ENCODE assay signal across 15 cellular contexts in genomic region chr17:66465701-66466100, GRCh38.
DNase-seq lines count a peak whose midpoint lies in the region; ATAC-seq, FAIRE-seq and TF ChIP-seq lines count a peak whose summit lies in the region.
"Had no signal": no experiment of that assay in that cellular context is flagged by ENCODE, and none has a peak within 500 bp of the region (broad histone marks: within the 10 kb centered on the region; RNA-seq: fewer than 3 reads in every experiment).

No MANE protein-coding gene starts in this region.

- no peaks in the 10 kb centered on the region for H4K20me1 ChIP-seq in PC-3 (ENCODE audit: low read length)
- no peaks in the 10 kb centered on the region for H4K20me1 ChIP-seq in K562 (replicated peaks; ENCODE audit: control insufficient read depth, insufficient read depth, low read length)

- CTCF ChIA-PET in activated CD8-positive, alpha-beta memory T cell treated with anti-CD3 and anti-CD28 coated beads, Interleukin-2, amount 10 ng/mL, durations not matched to agents 7 days and 5 days (lab: Charles Lee), result interaction anchor here (0.8 to 1.1 kb wide), 2 partner anchors 101 to 102 kb away, joined by 3 to 4 read pairs; no protein-coding TSS in a partner anchor
- CTCF ChIA-PET in PC-3 (lab: Charles Lee), result no interaction called here
- CTCF ChIA-PET in K562 (lab: Yijun Ruan, JAX; ENCODE audit: low intra/inter-chr PET ratio), result no interaction called here

- peak; percentile 11 for FAIRE-seq in K562 (lab: Jason Lieb, UNC)
- FAIRE-seq: colon had no signal

- H2AFZ ChIP-seq in PC-3 (ENCODE audit: low read length), result no peak overlapping the region
- H2AFZ ChIP-seq in K562 (ENCODE audit: low read depth, low read length), result no peak overlapping the region

- H3K4me3 ChIP-seq in PC-3 (ENCODE audit: low read length) (no peak overlapping the region), K562 (no peak overlapping the region)

- TF ChIP-seq RAD21 in K562 (CRISPR knock-in tag; conservative IDR thresholded peaks at IDR 0.05 in 1 of 2, IDR thresholded peaks at IDR 0.05 in 1 of 2), result no peak

- no peak for TF ChIP-seq CTCF in PC-3 (conservative IDR thresholded peaks at IDR 0.05; ENCODE audit: low read depth, low read length)
- TF ChIP-seq CTCF in K562 (IDR thresholded peaks at IDR 0.05 in 2 of 3, conservative IDR thresholded peaks at IDR 0.05 in 1 of 3; ENCODE audit: insufficient read depth in 2 of 3, low read depth in 1 of 3, low read length in 3 of 3), result no peak
- no peak for TF ChIP-seq CTCF in osteocyte (IDR thresholded peaks at IDR 0.05)
- TF ChIP-seq CTCF in progenitor cell of endocrine pancreas (IDR thresholded peaks at IDR 0.05; ENCODE audit: unreplicated experiment), result no peak

- peak overlapping the region; percentile 16 for H3K27ac Mint-ChIP-seq in activated CD8-positive, alpha-beta memory T cell treated with anti-CD3 and anti-CD28 coated beads, Interleukin-2, amount 10 ng/mL, durations not matched to agents 7 days and 5 days
- H3K27ac Mint-ChIP-seq in osteocyte (ENCODE audit: unreplicated experiment) (peak overlapping the region; percentile 97), progenitor cell of endocrine pancreas (no peak overlapping the region)

- no peak for ATAC-seq in activated CD8-positive, alpha-beta memory T cell treated with anti-CD3 and anti-CD28 coated beads, Interleukin-2, amount 10 ng/mL, durations not matched to agents 7 days and 5 days
- ATAC-seq in PC-3 (no peak), K562 (no peak), HG03442 (IDR thresholded peaks at IDR 0.05; ENCODE audit: unreplicated experiment) (no peak), esophagus mucosa (no peak)
- ATAC-seq: CD8-positive, alpha-beta T cell had no signal

- H3K9me3 ChIP-seq in PC-3 (ENCODE audit: low read length) (no peaks in the 10 kb centered on the region), K562 (replicated peaks; ENCODE audit: control insufficient read depth, insufficient read depth, low read depth, low read length) (no peaks in the 10 kb centered on the region)

- peaks cover 42% of the 10 kb centered on the region for H3K4me1 Mint-ChIP-seq in activated CD8-positive, alpha-beta memory T cell treated with anti-CD3 and anti-CD28 coated beads, Interleukin-2, amount 10 ng/mL, durations not matched to agents 7 days and 5 days
- H3K4me1 Mint-ChIP-seq in osteocyte (ENCODE audit: unreplicated experiment) (peaks cover 87% of the 10 kb centered on the region), progenitor cell of endocrine pancreas (ENCODE audit: low read depth) (peaks cover 20% of the 10 kb centered on the region)

- H3K9me2 ChIP-seq in PC-3 (replicated peaks; ENCODE audit: low read length), result no peaks in the 10 kb centered on the region

- peaks cover 5% of the 10 kb centered on the region for H3K9me1 ChIP-seq in K562 (ENCODE audit: control insufficient read depth, insufficient read depth, low read length)

- DNase-seq in activated CD8-positive, alpha-beta memory T cell treated with anti-CD3 and anti-CD28 coated beads, Interleukin-2, amount 10 ng/mL, durations not matched to agents 7 days and 5 days, result no peak
- no peak for DNase-seq in activated CD8-positive, alpha-beta memory T cell treated with anti-CD3 and anti-CD28 coated beads, Interleukin-2, amount 50 U/mL, for 48 hours
- DNase-seq in PC-3 (no peak), K562 (ENCODE audit: extremely low read depth in 1 of 4, low spot score in 3 of 4) (no peak), osteocyte (ENCODE audit: extremely low spot score, unreplicated experiment) (no peak), progenitor cell of endocrine pancreas (ENCODE audit: low spot score, unreplicated experiment) (no peak)
- DNase-seq: activated CD4-positive, CD25-positive, alpha-beta regulatory T cell treated with anti-CD3 and anti-CD28 coated beads, Interleukin-2, amount 50 U/mL, for 72 hours; activated CD8-positive, alpha-beta memory T cell treated with anti-CD3 and anti-CD28 coated beads, Interleukin-2, amount 50 U/mL, for 4 hours; CD8-positive, alpha-beta T cell; NCI-H1105 treated with DMSO at 0.1 percent for 48 hours; T-helper 9 cell had no signal

- intact Hi-C loops in PC-3 (cut with micrococcal nuclease) (loop anchor here (1.0 to 2.0 kb wide), 2 partner anchors 77 to 102 kb away; no protein-coding TSS in a partner anchor), K562 (cut with micrococcal nuclease) (loop anchor here (5.0 kb wide), 1 partner anchor 163 kb away; the partner anchor contains the start of gene PRKCA)

- H3K4me2 ChIP-seq in PC-3 (ENCODE audit: low read length) (no peak overlapping the region), K562 (ENCODE audit: insufficient read depth, low read length) (no peak overlapping the region)
- H3K4me2 ChIP-seq: KMS-11 had no signal

- TF ChIP-seq EP300 in K562 (IDR thresholded peaks at IDR 0.05; ENCODE audit: low read length), result no peak

- H3K4me1 ChIP-seq in PC-3 (ENCODE audit: insufficient read depth, low read length) (peaks cover 83% of the 10 kb centered on the region), K562 (replicated peaks in 1 of 2; ENCODE audit: control insufficient read depth in 2 of 2, insufficient read depth in 2 of 2, low read length in 2 of 2) (peaks cover 19 to 53% of the 10 kb centered on the region in 2 experiments)

- no peak for TF ChIP-seq POLR2A in K562 (conservative IDR thresholded peaks at IDR 0.05)

- H3K4me3 Mint-ChIP-seq in activated CD8-positive, alpha-beta memory T cell treated with anti-CD3 and anti-CD28 coated beads, Interleukin-2, amount 10 ng/mL, durations not matched to agents 7 days and 5 days, result no peak overlapping the region
- H3K4me3 Mint-ChIP-seq in osteocyte (ENCODE audit: unreplicated experiment) (no peak overlapping the region), progenitor cell of endocrine pancreas (ENCODE audit: low read depth) (no peak overlapping the region)
- H3K4me3 Mint-ChIP-seq: CD8-positive, alpha-beta T cell had no signal

- H3K27me3 Mint-ChIP-seq in activated CD8-positive, alpha-beta memory T cell treated with anti-CD3 and anti-CD28 coated beads, Interleukin-2, amount 10 ng/mL, durations not matched to agents 7 days and 5 days, result no peaks in the 10 kb centered on the region
- H3K27me3 Mint-ChIP-seq in osteocyte (ENCODE audit: unreplicated experiment), result no peaks in the 10 kb centered on the region
- no peaks in the 10 kb centered on the region for H3K27me3 Mint-ChIP-seq in progenitor cell of endocrine pancreas

- in situ Hi-C loops in K562 (cut with MboI), result no loop called here

- WGBS in K562 (ENCODE audit: insufficient coverage, low coverage, missing lambda C conversion rate), result 54% methylated on average over 1 of the region's 1 CpG

- POLR2A ChIA-PET in PC-3 (lab: Charles Lee; ENCODE audit: unreplicated experiment), result no interaction called here
- POLR2A ChIA-PET in K562 (lab: Yijun Ruan, JAX), result no interaction called here

- H3K27me3 ChIP-seq in PC-3 (ENCODE audit: low read length) (no peaks in the 10 kb centered on the region), K562 (ENCODE audit: control insufficient read depth in 2 of 2, insufficient read depth in 2 of 2, low read length in 2 of 2) (no peaks in the 10 kb centered on the region)

- H3K79me2 ChIP-seq in PC-3 (ENCODE audit: low read length) (peaks cover 64% of the 10 kb centered on the region), K562 (ENCODE audit: control insufficient read depth, insufficient read depth, low read length) (peaks cover 47% of the 10 kb centered on the region)

- peak overlapping the region; percentile 80 for H3K27ac ChIP-seq in PC-3 (ENCODE audit: low read length)
- no peak overlapping the region for H3K27ac ChIP-seq in K562 (ENCODE audit: extremely low read depth, low read depth, low read length)
- H3K27ac ChIP-seq: KMS-11 had no signal

- H3K9me3 Mint-ChIP-seq in activated CD8-positive, alpha-beta memory T cell treated with anti-CD3 and anti-CD28 coated beads, Interleukin-2, amount 10 ng/mL, durations not matched to agents 7 days and 5 days (ENCODE audit: low read depth), result no peaks in the 10 kb centered on the region
- H3K9me3 Mint-ChIP-seq in osteocyte (ENCODE audit: unreplicated experiment), result no peaks in the 10 kb centered on the region
- H3K9me3 Mint-ChIP-seq in progenitor cell of endocrine pancreas (ENCODE audit: low read depth), result no peaks in the 10 kb centered on the region
- H3K9me3 Mint-ChIP-seq: CD8-positive, alpha-beta T cell had no signal

- H3K9ac ChIP-seq in PC-3 (ENCODE audit: low read length), result no peak overlapping the region
- H3K9ac ChIP-seq in K562 (ENCODE audit: insufficient read depth in 1 of 2, low read depth in 2 of 2, low read length in 2 of 2), result no peak overlapping the region
- H3K9ac ChIP-seq: KMS-11 had no signal

- H3K36me3 Mint-ChIP-seq in activated CD8-positive, alpha-beta memory T cell treated with anti-CD3 and anti-CD28 coated beads, Interleukin-2, amount 10 ng/mL, durations not matched to agents 7 days and 5 days, result peaks cover 5% of the 10 kb centered on the region
- H3K36me3 Mint-ChIP-seq in osteocyte (ENCODE audit: unreplicated experiment) (no peaks in the 10 kb centered on the region), progenitor cell of endocrine pancreas (ENCODE audit: insufficient read depth) (no peaks in the 10 kb centered on the region)

- BruUV-seq in PC-3 (replicated peaks; lab: Mats Ljungman, UMichigan), result no TSS peak
- BruUV-seq in K562 (replicated peaks; lab: Mats Ljungman, UMichigan), result no TSS peak

- H3K36me3 ChIP-seq in PC-3 (ENCODE audit: low read depth, low read length) (no peaks in the 10 kb centered on the region), K562 (ENCODE audit: control insufficient read depth, insufficient read depth, low read length) (no peaks in the 10 kb centered on the region)

- peaks cover 6% of the 10 kb centered on the region for H3F3A ChIP-seq in PC-3 (ENCODE audit: low read length, unreplicated experiment)

TF ChIP-seq in K562, 482 proteins besides CTCF, POLR2A, EP300 and RAD21 (continues in another document):
- TF ChIP-seq ZNF398 (CRISPR knock-in tag; IDR thresholded peaks at IDR 0.05) (no peak), GTF2E2 (tag; IDR thresholded peaks at IDR 0.05) (no peak), RBFOX2 (IDR thresholded peaks at IDR 0.05; ENCODE audit: low read depth, low read length) (no peak), MIER1 (IDR thresholded peaks at IDR 0.05; ENCODE audit: low read depth) (no peak), ESRRB (CRISPR knock-in tag; IDR thresholded peaks at IDR 0.05; ENCODE audit: borderline replicate concordance) (no peak), ZNF212 (CRISPR knock-in tag; IDR thresholded peaks at IDR 0.05) (no peak)
